8 cellular contexts compared by ENCODE assay signal in the genomic region with DNA sequence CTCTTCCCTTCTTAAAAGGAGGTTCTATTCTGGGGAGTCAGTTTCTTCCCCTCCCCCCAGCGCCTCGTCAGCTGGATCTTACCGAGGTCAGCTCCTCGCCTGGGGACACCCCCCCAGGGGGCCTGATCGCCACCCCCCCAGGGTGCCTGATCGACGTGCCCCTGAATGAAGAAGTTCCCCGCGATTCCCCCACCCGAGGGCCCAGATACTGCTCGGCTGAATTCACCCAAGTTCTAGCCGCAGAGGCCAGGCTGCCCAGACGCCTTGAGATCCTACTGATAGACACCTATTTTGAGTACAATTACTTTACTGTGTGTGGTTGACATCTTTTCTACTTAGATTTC. TPM values are rescaled to one million over a fixed set of nuclear protein-coding genes. Genes with fewer than 3 reads are reported as not detected.
DNase-seq lines count a peak whose midpoint lies in the region; ATAC-seq and TF ChIP-seq lines count a peak whose summit lies in the region.

No MANE protein-coding gene starts in this region.

- no peak for ATAC-seq in HG02571 (IDR thresholded peaks at IDR 0.05; ENCODE audit: unreplicated experiment)
- no peak for ATAC-seq in HG03135 (IDR thresholded peaks at IDR 0.05; ENCODE audit: unreplicated experiment)

- peak overlapping the region; percentile 70 for H3K4me2 ChIP-seq in Karpas-422 (ENCODE audit: low read depth, low read length, poor library complexity, severe bottlenecking)

- no peak overlapping the region for H3K27ac ChIP-seq in Karpas-422 (ENCODE audit: low read length)

- intact Hi-C loops in dendritic cell treated with granulocyte-macrophage colony-stimulating factor and Interleukin-4, amounts not matched to agents 40 ng/mL and 50 ng/mL, for 4 days (cut with micrococcal nuclease), result no loop called here

- POLR2A ChIA-PET in BJ (lab: Charles Lee), result interaction anchor here (0.6 kb wide), 1 partner anchor 40 kb away, joined by 3 read pairs; no protein-coding TSS in a partner anchor

- no peak for DNase-seq in BJ (ENCODE audit: low read depth)
- no peak for DNase-seq in Karpas-422
- no peak for DNase-seq in nephron progenitor cell
- no peak for DNase-seq in DMS53 (lab: John Stamatoyannopoulos, UW)
- DNase-seq in effector CD4-positive, alpha-beta T cell, result no peak

- peaks cover 30% of the 10 kb centered on the region for H3K4me1 ChIP-seq in Karpas-422 (ENCODE audit: low read length)

- H3K9me3 ChIP-seq in Karpas-422 (ENCODE audit: low read length), result no peaks in the 10 kb centered on the region

- H3K4me3 Mint-ChIP-seq in dendritic cell treated with granulocyte-macrophage colony-stimulating factor and Interleukin-4, amounts not matched to agents 40 ng/mL and 50 ng/mL, for 4 days, result peak overlapping the region; percentile 74
- peak overlapping the region; percentile 89 for H3K4me3 Mint-ChIP-seq in nephron progenitor cell

- no peak for TF ChIP-seq CTCF in BJ (IDR thresholded peaks at IDR 0.05; ENCODE audit: insufficient read depth, low read depth, low read length)
- TF ChIP-seq CTCF in nephron progenitor cell (IDR thresholded peaks at IDR 0.05), result no peak

- peaks cover 16% of the 10 kb centered on the region; the same call in 1 of the 2 replicates for H4K20me1 ChIP-seq in Karpas-422 (ENCODE audit: insufficient read depth, low read depth, low read length)

- no peak overlapping the region for H2AFZ ChIP-seq in Karpas-422 (ENCODE audit: low read length)

- H3K36me3 Mint-ChIP-seq in dendritic cell treated with granulocyte-macrophage colony-stimulating factor and Interleukin-4, amounts not matched to agents 40 ng/mL and 50 ng/mL, for 4 days (ENCODE audit: low read depth), result peaks cover 10% of the 10 kb centered on the region
- peaks cover 27% of the 10 kb centered on the region for H3K36me3 Mint-ChIP-seq in nephron progenitor cell (ENCODE audit: low read depth)

- H3K9me2 ChIP-seq in Karpas-422 (replicated peaks; ENCODE audit: insufficient read depth, low read length), result no peaks in the 10 kb centered on the region

- peaks cover 40% of the 10 kb centered on the region for H3K4me1 Mint-ChIP-seq in dendritic cell treated with granulocyte-macrophage colony-stimulating factor and Interleukin-4, amounts not matched to agents 40 ng/mL and 50 ng/mL, for 4 days (ENCODE audit: low read depth)
- peaks cover 56% of the 10 kb centered on the region for H3K4me1 Mint-ChIP-seq in nephron progenitor cell

- H3K9ac ChIP-seq in Karpas-422 (ENCODE audit: low read length), result peak overlapping the region; percentile 71

- H3K4me3 ChIP-seq in BJ (ENCODE audit: low read depth, low read length), result peak overlapping the region; percentile 87
- peak overlapping the region; percentile 81 for H3K4me3 ChIP-seq in Karpas-422 (ENCODE audit: low read length)

- H3K27ac Mint-ChIP-seq in dendritic cell treated with granulocyte-macrophage colony-stimulating factor and Interleukin-4, amounts not matched to agents 40 ng/mL and 50 ng/mL, for 4 days, result peak overlapping the region; percentile 67
- H3K27ac Mint-ChIP-seq in nephron progenitor cell, result no peak overlapping the region

- CTCF ChIA-PET in BJ (lab: Yijun Ruan, JAX), result no interaction called here

- H3K27me3 Mint-ChIP-seq in dendritic cell treated with granulocyte-macrophage colony-stimulating factor and Interleukin-4, amounts not matched to agents 40 ng/mL and 50 ng/mL, for 4 days, result peaks cover 33% of the 10 kb centered on the region
- peaks cover 28% of the 10 kb centered on the region for H3K27me3 Mint-ChIP-seq in nephron progenitor cell (ENCODE audit: low read depth, poor library complexity)

- H3K36me3 ChIP-seq in BJ (ENCODE audit: control insufficient read depth, insufficient read depth, low read length), result no peaks in the 10 kb centered on the region
- no peaks in the 10 kb centered on the region for H3K36me3 ChIP-seq in Karpas-422 (ENCODE audit: insufficient read depth, low read length)

- H3K79me2 ChIP-seq in Karpas-422 (ENCODE audit: low read length), result peaks cover 10% of the 10 kb centered on the region

- H3K9me3 Mint-ChIP-seq in dendritic cell treated with granulocyte-macrophage colony-stimulating factor and Interleukin-4, amounts not matched to agents 40 ng/mL and 50 ng/mL, for 4 days, result no peaks in the 10 kb centered on the region
- H3K9me3 Mint-ChIP-seq in nephron progenitor cell, result no peaks in the 10 kb centered on the region

- no peaks in the 10 kb centered on the region for H3K27me3 ChIP-seq in BJ (ENCODE audit: control insufficient read depth, insufficient read depth, low read length)
- H3K27me3 ChIP-seq in Karpas-422 (ENCODE audit: low read length), result no peaks in the 10 kb centered on the region

RNA-seq across cellular contexts. Expression of a gene that starts 1.4 kb away (rescaled TPM):
- 8.6 and 13.3 TPM in 2 replicates for polyA plus RNA-seq in BJ (2011; rRNA removed)
- polyA minus RNA-seq in BJ (2011; rRNA and poly(A)+ RNA removed), result 9.6 and 12.4 TPM in 2 replicates
- total RNA-seq in Karpas-422 (2014; rRNA removed; shearing (Covaris generic); ENCODE audit: low replicate concordance), result 6.0 and 17.2 TPM in 2 replicates

RNA-seq across cellular contexts. Expression of a gene that starts 25.2 kb away (rescaled TPM):
- polyA plus RNA-seq in BJ (2011; rRNA removed), result 14.7 and 23.6 TPM in 2 replicates
- polyA minus RNA-seq in BJ (2011; rRNA and poly(A)+ RNA removed), result 8.3 and 11.2 TPM in 2 replicates
- 5.3 and 10.4 TPM in 2 replicates for total RNA-seq in Karpas-422 (2014; rRNA removed; shearing (Covaris generic); ENCODE audit: low replicate concordance)

RNA-seq across cellular contexts. Expression of a gene that starts 29.9 kb away (rescaled TPM):
- polyA plus RNA-seq in BJ (2011; rRNA removed), result 227 and 290 TPM in 2 replicates
- 83.9 and 109 TPM in 2 replicates for polyA minus RNA-seq in BJ (2011; rRNA and poly(A)+ RNA removed)
- 102 and 190 TPM in 2 replicates for total RNA-seq in Karpas-422 (2014; rRNA removed; shearing (Covaris generic); ENCODE audit: low replicate concordance)

RNA-seq across cellular contexts. Expression of a gene that starts 45.1 kb away (rescaled TPM):
- polyA plus RNA-seq in BJ (2011; rRNA removed), result 65.2 and 131 TPM in 2 replicates
- 75.0 and 127 TPM in 2 replicates for polyA minus RNA-seq in BJ (2011; rRNA and poly(A)+ RNA removed)
- total RNA-seq in Karpas-422 (2014; rRNA removed; shearing (Covaris generic); ENCODE audit: low replicate concordance), result 50.0 and 58.1 TPM in 2 replicates

RNA-seq across cellular contexts. Expression of a gene that starts 56.5 kb away (rescaled TPM):
- 143 and 188 TPM in 2 replicates for polyA plus RNA-seq in BJ (2011; rRNA removed)
- 22.3 and 33.3 TPM in 2 replicates for polyA minus RNA-seq in BJ (2011; rRNA and poly(A)+ RNA removed)
- 38.1 and 103 TPM in 2 replicates for total RNA-seq in Karpas-422 (2014; rRNA removed; shearing (Covaris generic); ENCODE audit: low replicate concordance)
